In the genomic region with DNA sequence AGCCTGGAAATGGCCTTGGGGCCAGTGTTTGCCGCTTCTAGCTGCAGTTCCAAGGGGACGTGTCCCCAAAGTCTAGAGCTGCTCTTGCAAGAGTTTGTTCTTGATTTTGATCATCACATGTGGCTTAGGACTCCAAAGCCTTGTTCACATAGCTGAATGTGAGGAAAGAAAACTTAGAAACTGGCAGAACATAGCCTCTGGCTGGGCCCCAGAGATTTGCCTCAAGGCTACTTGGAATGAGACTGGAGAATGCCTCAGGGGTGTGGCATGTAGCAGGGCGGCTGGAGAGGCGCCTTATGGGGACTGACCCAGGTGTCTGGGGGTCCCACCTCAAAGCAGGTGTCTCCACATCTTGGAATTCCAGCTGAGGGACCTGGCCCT, we compare ENCODE assay signal across 9 cellular contexts. TPM values are rescaled to one million over a fixed set of nuclear protein-coding genes. Genes with fewer than 3 reads are reported as not detected.
DNase-seq lines count a peak whose midpoint lies in the region; ATAC-seq and TF ChIP-seq lines count a peak whose summit lies in the region.
"Had no signal": no experiment of that assay in that cellular context is flagged by ENCODE, and none has a peak within 500 bp of the region (broad histone marks: within the 10 kb centered on the region; RNA-seq: fewer than 3 reads in every experiment).

No MANE protein-coding gene starts in this region.

- H4K12ac ChIP-seq in trophoblast cell (ENCODE audit: low read depth, low read length), result no peak overlapping the region

- in situ Hi-C loops in G401 (cut with HindIII; ENCODE audit: low sequenced_read_pairs), result no loop called here

- H2BK5ac ChIP-seq in trophoblast cell (ENCODE audit: low read depth, low read length, poor library complexity), result no peak overlapping the region

- H3K23ac ChIP-seq in trophoblast cell (ENCODE audit: low read length), result no peak overlapping the region

- H2BK120ac ChIP-seq in trophoblast cell (ENCODE audit: insufficient read depth, low read length, poor library complexity), result no peak overlapping the region

- TF ChIP-seq CTCF in DOHH2 (IDR thresholded peaks at IDR 0.05; ENCODE audit: low read depth, low read length, poor library complexity, severe bottlenecking) (no peak), RWPE2 (IDR thresholded peaks at IDR 0.05; ENCODE audit: poor library complexity, severe bottlenecking) (no peak), epithelial cell of esophagus (IDR thresholded peaks at IDR 0.05; ENCODE audit: insufficient read depth, low read depth, low read length, missing control alignments) (no peak)

- H3K18ac ChIP-seq in trophoblast cell (ENCODE audit: low read length), result no peak overlapping the region

- H3K4me3 ChIP-seq in DOHH2 (ENCODE audit: low read length) (no peak overlapping the region), RWPE2 (ENCODE audit: severe bottlenecking) (peak overlapping the region; percentile 99), epithelial cell of esophagus (ENCODE audit: low read length) (peak overlapping the region; percentile 90), trophoblast cell (ENCODE audit: low read depth, low read length) (peak overlapping the region; percentile 4)
- H3K4me3 ChIP-seq: SK-N-MC had no signal

- H3K9ac ChIP-seq in trophoblast cell (ENCODE audit: low read length), result no peak overlapping the region

- H3K79me1 ChIP-seq in trophoblast cell (ENCODE audit: low read length), result peaks cover 13% of the 10 kb centered on the region

- DNase-seq in RWPE2 (ENCODE audit: low spot score) (no peak), epithelial cell of esophagus (ENCODE audit: low read depth) (no peak), trophoblast cell (peak; percentile 41 to 77), G401 (ENCODE audit: low spot score) (no peak), AG08395 (ENCODE audit: low spot score) (no peak), NCI-H1694 treated with DMSO at 0.1 percent for 48 hours (lab: John Stamatoyannopoulos, UW) (no peak)

- no peak overlapping the region for H2AK5ac ChIP-seq in trophoblast cell (ENCODE audit: low read length)

- H2AFZ ChIP-seq in trophoblast cell (ENCODE audit: insufficient read depth, low read length, poor library complexity), result no peak overlapping the region

- no peak overlapping the region for H4K91ac ChIP-seq in trophoblast cell (ENCODE audit: low read depth, low read length)

- H3K4me2 ChIP-seq in DOHH2 (ENCODE audit: low read length), result peak overlapping the region; percentile 72; the same call in 1 of the 2 replicates
- no peak overlapping the region for H3K4me2 ChIP-seq in trophoblast cell (ENCODE audit: low read length)

- no CpG with 5 or more reads among the region's 4 CpGs for WGBS in trophoblast cell (ENCODE audit: extremely low coverage, insufficient coverage, insufficient read length)

- peaks cover 6% of the 10 kb centered on the region for H3K27me3 ChIP-seq in DOHH2 (ENCODE audit: control insufficient read depth, low read length)
- no peaks in the 10 kb centered on the region for H3K27me3 ChIP-seq in RWPE2 (ENCODE audit: insufficient read depth, poor library complexity, severe bottlenecking)
- H3K27me3 ChIP-seq in trophoblast cell (ENCODE audit: insufficient read depth, low read length), result no peaks in the 10 kb centered on the region

- H3K36me3 ChIP-seq in DOHH2 (ENCODE audit: control insufficient read depth, low read length) (peaks cover 17% of the 10 kb centered on the region), RWPE2 (ENCODE audit: low read depth) (peaks cover 40% of the 10 kb centered on the region), trophoblast cell (ENCODE audit: control insufficient read depth in 1 of 2, insufficient read depth in 2 of 2, low read length in 2 of 2) (peaks cover 7 to 11% of the 10 kb centered on the region in 2 experiments)

- peaks cover 3% of the 10 kb centered on the region for H3F3A ChIP-seq in DOHH2 (ENCODE audit: control insufficient read depth, insufficient read depth)

- no peak overlapping the region for H3K14ac ChIP-seq in trophoblast cell (ENCODE audit: low read length)

- H3K79me2 ChIP-seq in DOHH2 (ENCODE audit: control insufficient read depth, low read length) (peaks cover 55% of the 10 kb centered on the region), trophoblast cell (ENCODE audit: control insufficient read depth, insufficient read depth, low read length, poor library complexity) (peaks cover 20% of the 10 kb centered on the region)

- H3K9me2 ChIP-seq in DOHH2 (replicated peaks; ENCODE audit: control insufficient read depth, low read length), result no peaks in the 10 kb centered on the region

- H3K4ac ChIP-seq in trophoblast cell (ENCODE audit: low read depth, low read length), result peak overlapping the region; percentile 14

- no peak overlapping the region for H2BK12ac ChIP-seq in trophoblast cell (ENCODE audit: low read length)

- H4K8ac ChIP-seq in trophoblast cell (ENCODE audit: low read depth, low read length), result no peak overlapping the region

- peaks cover 13% of the 10 kb centered on the region for H4K20me1 ChIP-seq in DOHH2 (ENCODE audit: control insufficient read depth, insufficient read depth, low read depth, low read length)

- H3K4me1 ChIP-seq in DOHH2 (ENCODE audit: control insufficient read depth, low read length) (peaks cover 71% of the 10 kb centered on the region), RWPE2 (ENCODE audit: insufficient read depth, poor library complexity, severe bottlenecking) (peaks cover 37% of the 10 kb centered on the region), trophoblast cell (ENCODE audit: control insufficient read depth in 1 of 2, insufficient read depth in 2 of 2, low read length in 2 of 2) (peaks cover 17 to 21% of the 10 kb centered on the region in 2 experiments)

- ATAC-seq in RWPE2 (ENCODE audit: low read depth) (no peak), GM19452 (IDR thresholded peaks at IDR 0.05; ENCODE audit: unreplicated experiment) (no peak)

- H3K9me3 ChIP-seq in DOHH2 (ENCODE audit: control insufficient read depth, insufficient read depth, low read length) (no peaks in the 10 kb centered on the region), RWPE2 (ENCODE audit: severe bottlenecking) (no peaks in the 10 kb centered on the region), trophoblast cell (ENCODE audit: insufficient read depth, low read depth, low read length) (no peaks in the 10 kb centered on the region)

- H3K27ac ChIP-seq in DOHH2 (ENCODE audit: low read depth, low read length), result no peak overlapping the region
- H3K27ac ChIP-seq in RWPE2 (ENCODE audit: poor library complexity, severe bottlenecking), result peak overlapping the region; percentile 96
- H3K27ac ChIP-seq in trophoblast cell (ENCODE audit: low read depth, low read length), result no peak overlapping the region
- H3K27ac ChIP-seq: SK-N-MC had no signal

RNA-seq across cellular contexts. Expression of a gene that starts 2.3 kb away (rescaled TPM):
- 70.9 and 73.5 TPM in 2 replicates for polyA plus RNA-seq in trophoblast cell (2013)
- total RNA-seq in G401 (2014; rRNA removed; shearing (Covaris generic)), result 58.6 and 88.2 TPM in 2 replicates

RNA-seq across cellular contexts. Expression of a gene that starts 54.9 kb away (rescaled TPM):
- 112 and 114 TPM in 2 replicates for polyA plus RNA-seq in trophoblast cell (2013)
- total RNA-seq in G401 (2014; rRNA removed; shearing (Covaris generic)), result 8.9 and 10.0 TPM in 2 replicates

Comparison
In these comparisons a context has a peak if more than half of its experiments do, and no peak if none do; other contexts are left out.
1. DNase-seq: peak in trophoblast cell (2 of 2); none in RWPE2 (single experiment), epithelial cell of esophagus (single experiment), G401 (single experiment), AG08395 (single experiment) and NCI-H1694 treated with DMSO at 0.1 percent for 48 hours (single experiment).